In genomic region chr9:110180713-110181434, GRCh38 we compare ENCODE assay signal across 1 cellular context.
TF ChIP-seq lines count a peak whose summit lies in the region.

No MANE protein-coding gene starts in this region.

TF ChIP-seq in HCT116, 20 proteins besides CTCF, POLR2A, EP300 and RAD21 (continued from another document):
- TF ChIP-seq ATF3 (IDR thresholded peaks at IDR 0.05), result no peak
